ENCODE assay signal across 10 cellular contexts in genomic region chr6:134870677-134871498, GRCh38.
DNase-seq lines count a peak whose midpoint lies in the region; ATAC-seq and TF ChIP-seq lines count a peak whose summit lies in the region.
"Had no signal": no experiment of that assay in that cellular context is flagged by ENCODE, and none has a peak within 500 bp of the region (broad histone marks: within the 10 kb centered on the region; RNA-seq: fewer than 3 reads in every experiment).

No MANE protein-coding gene starts in this region.

- H3K4me3 ChIP-seq in right atrium auricular region (no peak overlapping the region), left ventricle myocardium inferior (no peak overlapping the region), aorta (ENCODE audit: low read length in 2 of 2) (no peak overlapping the region)

- 68 to 70% methylated on average over 9 of the region's 9 CpGs for WGBS in aorta, 2 donors

- no peaks in the 10 kb centered on the region for H3K36me3 ChIP-seq in right atrium auricular region
- no peaks in the 10 kb centered on the region for H3K36me3 ChIP-seq in left ventricle myocardium inferior
- H3K36me3 ChIP-seq in aorta (ENCODE audit: control insufficient read depth in 1 of 2, insufficient read depth in 2 of 2, low read length in 1 of 2) = no peaks in the 10 kb centered on the region

- DNase-seq in H4 (ENCODE audit: low spot score) (peak; percentile 22), HS-5 (ENCODE audit: low read depth) (peak; percentile 41), fibroblast of peridontal ligament (ENCODE audit: extremely low read depth) (peak; percentile 39), right atrium auricular region (ENCODE audit: low spot score) (no peak), left ventricle myocardium inferior (no peak), aorta (no peak)
- DNase-seq in activated CD8-positive, alpha-beta memory T cell treated with anti-CD3 and anti-CD28 coated beads, Interleukin-2, amount 50 U/mL, for 4 hours = no peak
- DNase-seq: effector memory CD8-positive, alpha-beta T cell had no signal

- intact Hi-C loops in left ventricle myocardium inferior (cut with micrococcal nuclease) = no loop called here
- intact Hi-C loops in aorta (cut with DNase I) = no loop called here

- H3K27ac ChIP-seq in right atrium auricular region (no peak overlapping the region), left ventricle myocardium inferior (replicated peaks) (no peak overlapping the region), aorta (ENCODE audit: low read depth in 1 of 2, low read length in 2 of 2) (no peak overlapping the region)

- H3K4me1 ChIP-seq in right atrium auricular region (no peaks in the 10 kb centered on the region), left ventricle myocardium inferior (no peaks in the 10 kb centered on the region), aorta (ENCODE audit: control insufficient read depth in 1 of 2, insufficient read depth in 2 of 2, low read length in 2 of 2) (no peaks in the 10 kb centered on the region)

- ATAC-seq in GM18520 (IDR thresholded peaks at IDR 0.05; ENCODE audit: unreplicated experiment) = peak; percentile 71
- ATAC-seq in aorta (ENCODE audit: low FRiP score) = no peak
- ATAC-seq: effector memory CD8-positive, alpha-beta T cell; HCT116 had no signal

- TF ChIP-seq CTCF in right atrium auricular region (IDR thresholded peaks at IDR 0.05) = no peak
- no peak for TF ChIP-seq CTCF in left ventricle myocardium inferior (IDR thresholded peaks at IDR 0.05; ENCODE audit: borderline replicate concordance)

- H3K9me3 ChIP-seq in right atrium auricular region = no peaks in the 10 kb centered on the region
- H3K9me3 ChIP-seq in left ventricle myocardium inferior (replicated peaks) = no peaks in the 10 kb centered on the region
- no peaks in the 10 kb centered on the region for H3K9me3 ChIP-seq in aorta (ENCODE audit: control insufficient read depth, low read length)

- no peaks in the 10 kb centered on the region for H3K27me3 ChIP-seq in right atrium auricular region
- H3K27me3 ChIP-seq in left ventricle myocardium inferior (ENCODE audit: low read depth) = no peaks in the 10 kb centered on the region
- H3K27me3 ChIP-seq in aorta (ENCODE audit: control insufficient read depth in 1 of 2, insufficient read depth in 2 of 2, low read length in 1 of 2) = no peaks in the 10 kb centered on the region

Comparison
In these comparisons a context has a peak if more than half of its experiments do, and no peak if none do; other contexts are left out.
1. DNase-seq: peak in H4 (single experiment), HS-5 (single experiment) and fibroblast of peridontal ligament (single experiment); none in activated CD8-positive, alpha-beta memory T cell treated with anti-CD3 and anti-CD28 coated beads, Interleukin-2, amount 50 U/mL, for 4 hours (single experiment), right atrium auricular region (single experiment), left ventricle myocardium inferior (single experiment) and aorta (0 of 2).